Comparison of ENCODE assay signal across 22 cellular contexts in the genomic region with DNA sequence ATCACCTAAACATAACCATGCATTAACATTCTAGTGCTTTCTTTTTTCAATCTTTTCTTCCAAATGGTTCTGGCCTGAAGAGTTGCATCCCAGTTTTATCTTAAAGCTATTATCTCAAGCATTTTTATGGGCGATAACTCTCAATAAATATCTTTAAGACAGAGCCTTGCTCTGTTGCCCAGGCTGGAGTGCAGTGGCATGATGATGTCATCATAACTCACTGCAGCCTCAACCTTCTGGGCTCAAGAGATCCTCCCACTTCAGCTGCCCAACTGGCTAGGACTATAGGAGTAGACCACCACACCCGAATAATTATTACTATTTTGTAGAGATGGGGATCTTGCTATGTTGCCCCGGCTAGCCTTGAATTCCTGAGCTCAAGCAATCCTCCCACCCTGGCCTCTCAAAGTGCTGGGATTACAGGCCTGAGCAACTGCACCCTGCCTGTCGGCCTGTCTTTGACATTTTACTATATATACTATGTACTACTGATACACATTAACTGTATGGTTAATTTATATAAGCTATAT. TPM values are rescaled to one million over a fixed set of nuclear protein-coding genes. Genes with fewer than 3 reads are reported as not detected.
A peak's percentile ranks its signal among the peaks of the same experiment; 100 is the strongest.
DNase-seq lines count a peak whose midpoint lies in the region; ATAC-seq and TF ChIP-seq lines count a peak whose summit lies in the region.
"Had no signal": no experiment of that assay in that cellular context is flagged by ENCODE, and none has a peak within 500 bp of the region (broad histone marks: within the 10 kb centered on the region; RNA-seq: fewer than 3 reads in every experiment).

No MANE protein-coding gene starts in this region.

- no peak overlapping the region for H3K4me2 ChIP-seq in hepatocyte

- WGBS in hepatocyte (ENCODE audit: low lambda C conversion rate, missing lambda C conversion rate) = 91% methylated on average over 4 of the region's 4 CpGs

- peaks cover 32% of the 10 kb centered on the region for H3K4me1 Mint-ChIP-seq in T-helper 2 cell treated with Interferon-gamma antibody and Interleukin-4, amounts not matched to agents 5 μg/mL and 100 μg/mL, for 36 hours (ENCODE audit: low read depth)
- H3K4me1 Mint-ChIP-seq in T-helper 17 cell = peaks cover 37% of the 10 kb centered on the region

- no peak overlapping the region for H3K4me3 Mint-ChIP-seq in T-helper 2 cell treated with Interferon-gamma antibody and Interleukin-4, amounts not matched to agents 5 μg/mL and 100 μg/mL, for 36 hours
- H3K4me3 Mint-ChIP-seq in T-helper 17 cell = no peak overlapping the region
- H3K4me3 Mint-ChIP-seq: activated naive CD4-positive, alpha-beta T cell treated with anti-CD3 and anti-CD28 coated beads, Interleukin-2, amount 10 ng/mL, durations not matched to agents 7 days and 5 days had no signal

- no peak overlapping the region for H2AFZ ChIP-seq in hepatocyte

- ATAC-seq in T-helper 17 cell (no peak), HG03045 (IDR thresholded peaks at IDR 0.05; ENCODE audit: unreplicated experiment) (no peak), HG03457 (IDR thresholded peaks at IDR 0.05; ENCODE audit: unreplicated experiment) (no peak)
- ATAC-seq: gastrocnemius medialis had no signal

- no peak for TF ChIP-seq CTCF in fibroblast of villous mesenchyme (IDR thresholded peaks at IDR 0.05; ENCODE audit: insufficient read depth, low read depth, low read length)
- no peak for TF ChIP-seq CTCF in hepatocyte (IDR thresholded peaks at IDR 0.05; ENCODE audit: poor library complexity)

- H3K27me3 ChIP-seq in hepatocyte = no peaks in the 10 kb centered on the region
- H3K27me3 ChIP-seq: gastrocnemius medialis had no signal

- H3K4me1 ChIP-seq in hepatocyte (ENCODE audit: insufficient read depth) = no peaks in the 10 kb centered on the region

- H3K27me3 Mint-ChIP-seq in T-helper 2 cell treated with Interferon-gamma antibody and Interleukin-4, amounts not matched to agents 5 μg/mL and 100 μg/mL, for 36 hours (ENCODE audit: low read depth) = no peaks in the 10 kb centered on the region
- H3K27me3 Mint-ChIP-seq in T-helper 17 cell = no peaks in the 10 kb centered on the region
- H3K27me3 Mint-ChIP-seq: activated naive CD4-positive, alpha-beta T cell treated with anti-CD3 and anti-CD28 coated beads, Interleukin-2, amount 10 ng/mL, durations not matched to agents 7 days and 5 days had no signal

- no peaks in the 10 kb centered on the region for H3K9me2 ChIP-seq in hepatocyte (replicated peaks; ENCODE audit: insufficient read depth)

- H3K9me3 Mint-ChIP-seq in T-helper 2 cell treated with Interferon-gamma antibody and Interleukin-4, amounts not matched to agents 5 μg/mL and 100 μg/mL, for 36 hours = no peaks in the 10 kb centered on the region
- H3K9me3 Mint-ChIP-seq: activated naive CD4-positive, alpha-beta T cell treated with anti-CD3 and anti-CD28 coated beads, Interleukin-2, amount 10 ng/mL, durations not matched to agents 7 days and 5 days had no signal

- H3K4me3 ChIP-seq in fibroblast of villous mesenchyme (ENCODE audit: low read depth, low read length) (no peak overlapping the region), hepatocyte (no peak overlapping the region)
- H3K4me3 ChIP-seq: gastrocnemius medialis, lung had no signal

- no peaks in the 10 kb centered on the region for H4K20me1 ChIP-seq in hepatocyte (ENCODE audit: insufficient read depth, poor library complexity, severe bottlenecking)

- H3K27ac ChIP-seq in hepatocyte = no peak overlapping the region
- H3K27ac ChIP-seq: C4-2B, epithelial cell of prostate, gastrocnemius medialis, HL-60 had no signal

- peak overlapping the region; percentile 26 for H3K27ac Mint-ChIP-seq in T-helper 2 cell treated with Interferon-gamma antibody and Interleukin-4, amounts not matched to agents 5 μg/mL and 100 μg/mL, for 36 hours
- H3K27ac Mint-ChIP-seq in T-helper 17 cell = peak overlapping the region; percentile 99

- no peak for DNase-seq in T-helper 2 cell treated with Interferon-gamma antibody and Interleukin-4, amounts not matched to agents 5 μg/mL and 100 μg/mL, for 36 hours (ENCODE audit: low spot score)
- no peak for DNase-seq in T-helper 2 cell
- peak; percentile 74 for DNase-seq in ELR (ENCODE audit: low read depth)
- no peak for DNase-seq in T-helper 17 cell
- DNase-seq in fibroblast of villous mesenchyme (ENCODE audit: low read depth) = peak; percentile 67
- no peak for DNase-seq in hepatocyte (ENCODE audit: low spot score)
- DNase-seq: activated CD4-positive, alpha-beta T cell treated with anti-CD3 and anti-CD28 coated beads for 48 hours; activated naive CD4-positive, alpha-beta T cell treated with anti-CD3 and anti-CD28 coated beads, Interleukin-2, amount 10 ng/mL, durations not matched to agents 7 days and 5 days; activated T-cell treated with anti-CD3 and anti-CD28 coated beads for 4 hours; caudate nucleus; DMS153; gastrocnemius medialis; NCI-H1930; NCI-H446 treated with DMSO at 0.1 percent for 48 hours; occipital lobe; substantia nigra had no signal

- H3K36me3 ChIP-seq in hepatocyte (replicated peaks; ENCODE audit: insufficient read depth, low read depth) = peaks cover 4% of the 10 kb centered on the region

- H3K9me3 ChIP-seq in T-helper 17 cell (ENCODE audit: control insufficient read depth, low read length, poor library complexity, severe bottlenecking) = no peaks in the 10 kb centered on the region
- no peaks in the 10 kb centered on the region for H3K9me3 ChIP-seq in hepatocyte (ENCODE audit: low read depth)
- H3K9me3 ChIP-seq: gastrocnemius medialis had no signal

- H3K79me2 ChIP-seq in hepatocyte = no peaks in the 10 kb centered on the region

- peaks cover 77% of the 10 kb centered on the region for H3K36me3 Mint-ChIP-seq in T-helper 2 cell treated with Interferon-gamma antibody and Interleukin-4, amounts not matched to agents 5 μg/mL and 100 μg/mL, for 36 hours (ENCODE audit: low read depth)
- H3K36me3 Mint-ChIP-seq in T-helper 17 cell (ENCODE audit: low read depth) = peaks cover 12% of the 10 kb centered on the region

RNA-seq across cellular contexts. Expression of a gene that starts 26.1 kb away (rescaled TPM):
- total RNA-seq in T-helper 17 cell (100 to 1,000 TPM; 462 to 497 TPM), fibroblast of villous mesenchyme (16.4 and 19.4 TPM in 2 replicates), hepatocyte (37.5 and 44.4 TPM in 2 replicates)
- 38.5 and 47.6 TPM in 2 replicates for polyA plus RNA-seq in hepatocyte

RNA-seq across cellular contexts. Expression of a gene that starts 32.4 kb away (rescaled TPM):
- total RNA-seq in T-helper 17 cell (100 to 1,000 TPM; 418 to 474 TPM), fibroblast of villous mesenchyme (32.4 and 33.5 TPM in 2 replicates), hepatocyte (17.7 and 20.9 TPM in 2 replicates)
- 26.2 and 31.6 TPM in 2 replicates for polyA plus RNA-seq in hepatocyte

Comparison
In these comparisons a context has a peak if more than half of its experiments do, and no peak if none do; other contexts are left out.
1. DNase-seq: peak in ELR (single experiment) and fibroblast of villous mesenchyme (single experiment); none in T-helper 2 cell treated with Interferon-gamma antibody and Interleukin-4, amounts not matched to agents 5 μg/mL and 100 μg/mL, for 36 hours (single experiment), T-helper 2 cell (0 of 5), T-helper 17 cell (0 of 3) and hepatocyte (single experiment).
2. RNA of a gene that starts 26.1 kb away (total RNA-seq): 462 to 497 TPM in T-helper 17 cell; 37.5 to 44.4 TPM in hepatocyte and 16.4 to 19.4 TPM in fibroblast of villous mesenchyme; every median in the first group is over 10 times any median in the second.
3. RNA of a gene that starts 32.4 kb away (total RNA-seq): 418 to 474 TPM in T-helper 17 cell; 32.4 to 33.5 TPM in fibroblast of villous mesenchyme and 17.7 to 20.9 TPM in hepatocyte; every median in the first group is over 10 times any median in the second.